ENCODE assay signal across 29 cellular contexts in the genomic region with DNA sequence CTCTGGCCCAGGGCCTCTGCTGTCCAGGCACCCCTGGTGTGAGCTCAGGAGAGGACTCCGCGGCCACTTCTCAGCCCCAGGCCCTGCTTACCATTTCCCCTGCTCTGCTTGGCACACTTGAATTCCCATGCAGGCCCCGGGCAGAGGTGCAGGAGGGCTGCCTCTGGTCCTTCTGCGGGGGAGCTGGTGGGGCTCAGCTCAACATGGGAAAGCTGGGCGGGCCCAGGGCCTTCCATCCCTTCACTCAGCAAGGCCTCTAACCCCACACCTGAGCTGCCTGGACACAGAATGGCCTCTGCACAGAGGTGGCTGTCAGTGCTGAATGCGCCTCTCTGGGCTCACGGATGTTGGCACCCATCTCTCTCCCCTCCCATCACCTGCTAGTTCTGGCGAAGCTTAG.
"Had no signal": no experiment of that assay in that cellular context is flagged by ENCODE, and none has a peak within 500 bp of the region (broad histone marks: within the 10 kb centered on the region; RNA-seq: fewer than 3 reads in every experiment).

No MANE protein-coding gene starts in this region.

- H3K79me2 ChIP-seq: parathyroid adenoma had no signal

- H3K27me3 Mint-ChIP-seq: central memory CD8-positive, alpha-beta T cell; effector memory CD8-positive, alpha-beta T cell had no signal

- FAIRE-seq: islet of Langerhans had no signal

- H3K4me3 ChIP-seq: coronary artery, esophagus muscularis mucosa, gastroesophageal sphincter, heart right ventricle, left lung, mucosa of descending colon, sigmoid colon, testis, tibial artery had no signal

- H3K4me3 Mint-ChIP-seq: central memory CD8-positive, alpha-beta T cell; effector memory CD8-positive, alpha-beta T cell; mesothelial cell of epicardium; nephron progenitor cell; stimulated activated effector memory CD8-positive, alpha-beta T cell treated with anti-CD3 and anti-CD28 coated beads, Interleukin-12 subunit alpha, Interleukin-12 subunit beta, amount 100 ng/mL, for 72 hours; type B pancreatic cell had no signal

- H3K27ac ChIP-seq: coronary artery, esophagus muscularis mucosa, foreskin keratinocyte, gastroesophageal sphincter, heart right ventricle, left lung, neutrophil, parathyroid adenoma, sigmoid colon, testis, tibial artery had no signal

- H3K27me3 ChIP-seq: esophagus muscularis mucosa, gastroesophageal sphincter, heart right ventricle, left lung, neutrophil, sigmoid colon, testis, tibial artery had no signal

- H3K9ac ChIP-seq: parathyroid adenoma had no signal

- ATAC-seq: effector memory CD8-positive, alpha-beta T cell; foreskin keratinocyte; gastroesophageal sphincter; heart right ventricle; left cardiac atrium; left lung; mucosa of descending colon; stimulated activated effector memory CD8-positive, alpha-beta T cell treated with anti-CD3 and anti-CD28 coated beads, Interleukin-12 subunit alpha, Interleukin-12 subunit beta, amount 100 ng/mL, for 72 hours; stimulated activated naive CD8-positive, alpha-beta T cell treated with anti-CD3 and anti-CD28 coated beads, Interleukin-15, Interleukin-2, amounts not matched to agents 100 U/mL and 50 U/mL, for 24 hours had no signal

- H3K4me1 Mint-ChIP-seq: central memory CD8-positive, alpha-beta T cell; mesothelial cell of epicardium; naive B cell; stimulated activated effector memory CD8-positive, alpha-beta T cell treated with anti-CD3 and anti-CD28 coated beads, Interleukin-12 subunit alpha, Interleukin-12 subunit beta, amount 100 ng/mL, for 72 hours had no signal

- H3K36me3 ChIP-seq: neutrophil had no signal

- H3K36me3 Mint-ChIP-seq: mesothelial cell of epicardium, naive B cell, type B pancreatic cell had no signal

- H3K4me1 ChIP-seq: esophagus muscularis mucosa, foreskin keratinocyte, gastroesophageal sphincter, heart right ventricle, left lung, parathyroid adenoma, sigmoid colon, testis, tibial artery had no signal

- DNase-seq: dermis blood vessel endothelial cell; effector memory CD8-positive, alpha-beta T cell; foreskin keratinocyte; heart right ventricle; hippocampal formation; left cardiac atrium; mesenchymal stem cell; mucosa of descending colon; naive B cell; nephron progenitor cell; sigmoid colon; stimulated activated CD4-positive, alpha-beta T cell treated with anti-CD3 and anti-CD28 coated beads, Interleukin-2, amount 100 ng/mL, for 24 hours; stimulated activated CD4-positive, alpha-beta T cell treated with anti-CD3 and anti-CD28 coated beads, Interleukin-4, amount 100 ng/mL, for 24 hours; stimulated activated naive CD8-positive, alpha-beta T cell treated with anti-CD3 and anti-CD28 coated beads, Interleukin-15, Interleukin-2, amounts not matched to agents 100 U/mL and 50 U/mL, for 24 hours; substantia nigra; testis; tibial artery had no signal

- H3K27ac Mint-ChIP-seq: mesothelial cell of epicardium; naive B cell; nephron progenitor cell; progenitor cell of endocrine pancreas; stimulated activated effector memory CD8-positive, alpha-beta T cell treated with anti-CD3 and anti-CD28 coated beads, Interleukin-12 subunit alpha, Interleukin-12 subunit beta, amount 100 ng/mL, for 72 hours; type B pancreatic cell had no signal

- H3K9me3 Mint-ChIP-seq: central memory CD8-positive, alpha-beta T cell; effector memory CD8-positive, alpha-beta T cell; mesothelial cell of epicardium; naive B cell; nephron progenitor cell; stimulated activated effector memory CD8-positive, alpha-beta T cell treated with anti-CD3 and anti-CD28 coated beads, Interleukin-12 subunit alpha, Interleukin-12 subunit beta, amount 100 ng/mL, for 72 hours; type B pancreatic cell had no signal

- H3K9me3 ChIP-seq: esophagus muscularis mucosa, gastroesophageal sphincter, heart right ventricle, left lung, mucosa of descending colon, neutrophil, sigmoid colon, testis, tibial artery had no signal

- H2AFZ ChIP-seq: parathyroid adenoma had no signal
